1 cellular context compared by ENCODE assay signal in the genomic region with DNA sequence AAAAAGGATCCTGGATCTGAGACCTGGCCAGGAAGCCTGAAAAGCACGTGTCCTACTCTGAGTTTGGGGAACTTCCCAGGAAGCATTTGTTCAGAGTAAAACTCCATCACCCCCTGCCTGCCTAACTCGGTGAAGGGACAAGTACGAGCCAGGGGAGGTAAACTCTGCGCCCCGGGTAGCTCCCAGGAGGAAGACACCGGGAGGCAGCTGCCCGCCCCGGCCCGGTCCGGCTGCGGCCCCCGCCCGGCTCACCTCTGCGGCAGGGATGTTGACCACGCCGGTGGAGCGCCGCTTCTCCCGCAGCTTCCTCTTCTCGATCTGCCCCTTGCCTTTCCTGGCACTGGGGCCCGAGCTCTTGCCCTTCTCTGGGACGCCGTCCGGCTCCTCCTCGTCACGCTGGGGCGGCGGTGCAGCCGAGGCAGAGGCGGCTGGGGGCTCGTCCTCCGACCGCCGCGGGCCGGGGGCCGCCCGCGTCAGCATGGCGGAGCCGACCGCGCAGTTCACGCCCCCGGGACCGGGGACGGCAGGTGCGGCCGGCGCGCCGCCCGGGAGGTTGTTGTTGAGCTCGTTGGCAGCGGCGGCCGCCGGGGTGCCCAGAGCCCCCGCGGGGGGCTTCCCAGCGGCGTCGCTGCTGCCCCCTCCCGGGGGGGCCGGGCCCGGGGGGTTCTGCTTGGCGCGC.
A peak's percentile ranks its signal among the peaks of the same experiment; 100 is the strongest.
TF ChIP-seq lines count a peak whose summit lies in the region.

No MANE protein-coding gene starts in this region.

TF ChIP-seq in HepG2, 621 proteins besides CTCF, POLR2A, EP300 and RAD21 (continued from another document and continues in another):
- TF ChIP-seq, protein P1, sequence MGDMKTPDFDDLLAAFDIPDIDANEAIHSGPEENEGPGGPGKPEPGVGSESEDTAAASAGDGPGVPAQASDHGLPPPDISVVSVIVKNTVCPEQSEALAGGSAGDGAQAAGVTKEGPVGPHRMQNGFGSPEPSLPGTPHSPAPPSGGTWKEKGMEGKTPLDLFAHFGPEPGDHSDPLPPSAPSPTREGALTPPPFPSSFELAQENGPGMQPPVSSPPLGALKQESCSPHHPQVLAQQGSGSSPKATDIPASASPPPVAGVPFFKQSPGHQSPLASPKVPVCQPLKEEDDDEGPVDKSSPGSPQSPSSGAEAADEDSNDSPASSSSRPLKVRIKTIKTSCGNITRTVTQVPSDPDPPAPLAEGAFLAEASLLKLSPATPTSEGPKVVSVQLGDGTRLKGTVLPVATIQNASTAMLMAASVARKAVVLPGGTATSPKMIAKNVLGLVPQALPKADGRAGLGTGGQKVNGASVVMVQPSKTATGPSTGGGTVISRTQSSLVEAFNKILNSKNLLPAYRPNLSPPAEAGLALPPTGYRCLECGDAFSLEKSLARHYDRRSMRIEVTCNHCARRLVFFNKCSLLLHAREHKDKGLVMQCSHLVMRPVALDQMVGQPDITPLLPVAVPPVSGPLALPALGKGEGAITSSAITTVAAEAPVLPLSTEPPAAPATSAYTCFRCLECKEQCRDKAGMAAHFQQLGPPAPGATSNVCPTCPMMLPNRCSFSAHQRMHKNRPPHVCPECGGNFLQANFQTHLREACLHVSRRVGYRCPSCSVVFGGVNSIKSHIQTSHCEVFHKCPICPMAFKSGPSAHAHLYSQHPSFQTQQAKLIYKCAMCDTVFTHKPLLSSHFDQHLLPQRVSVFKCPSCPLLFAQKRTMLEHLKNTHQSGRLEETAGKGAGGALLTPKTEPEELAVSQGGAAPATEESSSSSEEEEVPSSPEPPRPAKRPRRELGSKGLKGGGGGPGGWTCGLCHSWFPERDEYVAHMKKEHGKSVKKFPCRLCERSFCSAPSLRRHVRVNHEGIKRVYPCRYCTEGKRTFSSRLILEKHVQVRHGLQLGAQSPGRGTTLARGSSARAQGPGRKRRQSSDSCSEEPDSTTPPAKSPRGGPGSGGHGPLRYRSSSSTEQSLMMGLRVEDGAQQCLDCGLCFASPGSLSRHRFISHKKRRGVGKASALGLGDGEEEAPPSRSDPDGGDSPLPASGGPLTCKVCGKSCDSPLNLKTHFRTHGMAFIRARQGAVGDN (CRISPR knock-in tag; IDR thresholded peaks at IDR 0.05): peak; percentile 62
- TF ChIP-seq ZNF777 (CRISPR knock-in tag; IDR thresholded peaks at IDR 0.05): peak; percentile 4; the same call in 1 of the 2 replicates
- peak; percentile 79; the same call in 1 of the 2 replicates for TF ChIP-seq SRY (CRISPR knock-in tag; IDR thresholded peaks at IDR 0.05)
- peak; percentile 20; the same call in 1 of the 2 replicates for TF ChIP-seq ZNF776 (CRISPR knock-in tag; IDR thresholded peaks at IDR 0.05)
- TF ChIP-seq CAMTA2 (CRISPR knock-in tag; IDR thresholded peaks at IDR 0.05; ENCODE audit: borderline replicate concordance): 0 out of 2 replicates have a peak, but pooled peaks have one; percentile 47
- TF ChIP-seq, protein P2, sequence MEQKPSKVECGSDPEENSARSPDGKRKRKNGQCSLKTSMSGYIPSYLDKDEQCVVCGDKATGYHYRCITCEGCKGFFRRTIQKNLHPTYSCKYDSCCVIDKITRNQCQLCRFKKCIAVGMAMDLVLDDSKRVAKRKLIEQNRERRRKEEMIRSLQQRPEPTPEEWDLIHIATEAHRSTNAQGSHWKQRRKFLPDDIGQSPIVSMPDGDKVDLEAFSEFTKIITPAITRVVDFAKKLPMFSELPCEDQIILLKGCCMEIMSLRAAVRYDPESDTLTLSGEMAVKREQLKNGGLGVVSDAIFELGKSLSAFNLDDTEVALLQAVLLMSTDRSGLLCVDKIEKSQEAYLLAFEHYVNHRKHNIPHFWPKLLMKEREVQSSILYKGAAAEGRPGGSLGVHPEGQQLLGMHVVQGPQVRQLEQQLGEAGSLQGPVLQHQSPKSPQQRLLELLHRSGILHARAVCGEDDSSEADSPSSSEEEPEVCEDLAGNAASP (CRISPR knock-in tag; IDR thresholded peaks at IDR 0.05; ENCODE audit: borderline replicate concordance): 0 out of 2 replicates have a peak, but pooled peaks have one; percentile 8
- TF ChIP-seq FOXJ3 (CRISPR knock-in tag; IDR thresholded peaks at IDR 0.05; ENCODE audit: borderline replicate concordance): 0 out of 2 replicates have a peak, but pooled peaks have one; percentile 30
- no peak for TF ChIP-seq ZNF7 (CRISPR knock-in tag; IDR thresholded peaks at IDR 0.05)
- TF ChIP-seq SPEN (CRISPR knock-in tag; IDR thresholded peaks at IDR 0.05; ENCODE audit: low read depth): no peak; the same call in 1 of the 2 replicates
- TF ChIP-seq, protein P3, sequence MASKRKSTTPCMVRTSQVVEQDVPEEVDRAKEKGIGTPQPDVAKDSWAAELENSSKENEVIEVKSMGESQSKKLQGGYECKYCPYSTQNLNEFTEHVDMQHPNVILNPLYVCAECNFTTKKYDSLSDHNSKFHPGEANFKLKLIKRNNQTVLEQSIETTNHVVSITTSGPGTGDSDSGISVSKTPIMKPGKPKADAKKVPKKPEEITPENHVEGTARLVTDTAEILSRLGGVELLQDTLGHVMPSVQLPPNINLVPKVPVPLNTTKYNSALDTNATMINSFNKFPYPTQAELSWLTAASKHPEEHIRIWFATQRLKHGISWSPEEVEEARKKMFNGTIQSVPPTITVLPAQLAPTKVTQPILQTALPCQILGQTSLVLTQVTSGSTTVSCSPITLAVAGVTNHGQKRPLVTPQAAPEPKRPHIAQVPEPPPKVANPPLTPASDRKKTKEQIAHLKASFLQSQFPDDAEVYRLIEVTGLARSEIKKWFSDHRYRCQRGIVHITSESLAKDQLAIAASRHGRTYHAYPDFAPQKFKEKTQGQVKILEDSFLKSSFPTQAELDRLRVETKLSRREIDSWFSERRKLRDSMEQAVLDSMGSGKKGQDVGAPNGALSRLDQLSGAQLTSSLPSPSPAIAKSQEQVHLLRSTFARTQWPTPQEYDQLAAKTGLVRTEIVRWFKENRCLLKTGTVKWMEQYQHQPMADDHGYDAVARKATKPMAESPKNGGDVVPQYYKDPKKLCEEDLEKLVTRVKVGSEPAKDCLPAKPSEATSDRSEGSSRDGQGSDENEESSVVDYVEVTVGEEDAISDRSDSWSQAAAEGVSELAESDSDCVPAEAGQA (IDR thresholded peaks at IDR 0.05; ENCODE audit: low read depth): no peak
- TF ChIP-seq, protein P3 (CRISPR knock-in tag; IDR thresholded peaks at IDR 0.05; ENCODE audit: borderline replicate concordance): no peak
- TF ChIP-seq, protein P4, sequence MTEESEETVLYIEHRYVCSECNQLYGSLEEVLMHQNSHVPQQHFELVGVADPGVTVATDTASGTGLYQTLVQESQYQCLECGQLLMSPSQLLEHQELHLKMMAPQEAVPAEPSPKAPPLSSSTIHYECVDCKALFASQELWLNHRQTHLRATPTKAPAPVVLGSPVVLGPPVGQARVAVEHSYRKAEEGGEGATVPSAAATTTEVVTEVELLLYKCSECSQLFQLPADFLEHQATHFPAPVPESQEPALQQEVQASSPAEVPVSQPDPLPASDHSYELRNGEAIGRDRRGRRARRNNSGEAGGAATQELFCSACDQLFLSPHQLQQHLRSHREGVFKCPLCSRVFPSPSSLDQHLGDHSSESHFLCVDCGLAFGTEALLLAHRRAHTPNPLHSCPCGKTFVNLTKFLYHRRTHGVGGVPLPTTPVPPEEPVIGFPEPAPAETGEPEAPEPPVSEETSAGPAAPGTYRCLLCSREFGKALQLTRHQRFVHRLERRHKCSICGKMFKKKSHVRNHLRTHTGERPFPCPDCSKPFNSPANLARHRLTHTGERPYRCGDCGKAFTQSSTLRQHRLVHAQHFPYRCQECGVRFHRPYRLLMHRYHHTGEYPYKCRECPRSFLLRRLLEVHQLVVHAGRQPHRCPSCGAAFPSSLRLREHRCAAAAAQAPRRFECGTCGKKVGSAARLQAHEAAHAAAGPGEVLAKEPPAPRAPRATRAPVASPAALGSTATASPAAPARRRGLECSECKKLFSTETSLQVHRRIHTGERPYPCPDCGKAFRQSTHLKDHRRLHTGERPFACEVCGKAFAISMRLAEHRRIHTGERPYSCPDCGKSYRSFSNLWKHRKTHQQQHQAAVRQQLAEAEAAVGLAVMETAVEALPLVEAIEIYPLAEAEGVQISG (CRISPR knock-in tag; IDR thresholded peaks at IDR 0.05): peak; percentile 24; the same call in 1 of the 2 replicates
- peak; percentile 68; the same call in 1 of the 2 replicates for TF ChIP-seq ZNF773 (CRISPR knock-in tag; IDR thresholded peaks at IDR 0.05; ENCODE audit: borderline replicate concordance)
- TF ChIP-seq, protein P5, sequence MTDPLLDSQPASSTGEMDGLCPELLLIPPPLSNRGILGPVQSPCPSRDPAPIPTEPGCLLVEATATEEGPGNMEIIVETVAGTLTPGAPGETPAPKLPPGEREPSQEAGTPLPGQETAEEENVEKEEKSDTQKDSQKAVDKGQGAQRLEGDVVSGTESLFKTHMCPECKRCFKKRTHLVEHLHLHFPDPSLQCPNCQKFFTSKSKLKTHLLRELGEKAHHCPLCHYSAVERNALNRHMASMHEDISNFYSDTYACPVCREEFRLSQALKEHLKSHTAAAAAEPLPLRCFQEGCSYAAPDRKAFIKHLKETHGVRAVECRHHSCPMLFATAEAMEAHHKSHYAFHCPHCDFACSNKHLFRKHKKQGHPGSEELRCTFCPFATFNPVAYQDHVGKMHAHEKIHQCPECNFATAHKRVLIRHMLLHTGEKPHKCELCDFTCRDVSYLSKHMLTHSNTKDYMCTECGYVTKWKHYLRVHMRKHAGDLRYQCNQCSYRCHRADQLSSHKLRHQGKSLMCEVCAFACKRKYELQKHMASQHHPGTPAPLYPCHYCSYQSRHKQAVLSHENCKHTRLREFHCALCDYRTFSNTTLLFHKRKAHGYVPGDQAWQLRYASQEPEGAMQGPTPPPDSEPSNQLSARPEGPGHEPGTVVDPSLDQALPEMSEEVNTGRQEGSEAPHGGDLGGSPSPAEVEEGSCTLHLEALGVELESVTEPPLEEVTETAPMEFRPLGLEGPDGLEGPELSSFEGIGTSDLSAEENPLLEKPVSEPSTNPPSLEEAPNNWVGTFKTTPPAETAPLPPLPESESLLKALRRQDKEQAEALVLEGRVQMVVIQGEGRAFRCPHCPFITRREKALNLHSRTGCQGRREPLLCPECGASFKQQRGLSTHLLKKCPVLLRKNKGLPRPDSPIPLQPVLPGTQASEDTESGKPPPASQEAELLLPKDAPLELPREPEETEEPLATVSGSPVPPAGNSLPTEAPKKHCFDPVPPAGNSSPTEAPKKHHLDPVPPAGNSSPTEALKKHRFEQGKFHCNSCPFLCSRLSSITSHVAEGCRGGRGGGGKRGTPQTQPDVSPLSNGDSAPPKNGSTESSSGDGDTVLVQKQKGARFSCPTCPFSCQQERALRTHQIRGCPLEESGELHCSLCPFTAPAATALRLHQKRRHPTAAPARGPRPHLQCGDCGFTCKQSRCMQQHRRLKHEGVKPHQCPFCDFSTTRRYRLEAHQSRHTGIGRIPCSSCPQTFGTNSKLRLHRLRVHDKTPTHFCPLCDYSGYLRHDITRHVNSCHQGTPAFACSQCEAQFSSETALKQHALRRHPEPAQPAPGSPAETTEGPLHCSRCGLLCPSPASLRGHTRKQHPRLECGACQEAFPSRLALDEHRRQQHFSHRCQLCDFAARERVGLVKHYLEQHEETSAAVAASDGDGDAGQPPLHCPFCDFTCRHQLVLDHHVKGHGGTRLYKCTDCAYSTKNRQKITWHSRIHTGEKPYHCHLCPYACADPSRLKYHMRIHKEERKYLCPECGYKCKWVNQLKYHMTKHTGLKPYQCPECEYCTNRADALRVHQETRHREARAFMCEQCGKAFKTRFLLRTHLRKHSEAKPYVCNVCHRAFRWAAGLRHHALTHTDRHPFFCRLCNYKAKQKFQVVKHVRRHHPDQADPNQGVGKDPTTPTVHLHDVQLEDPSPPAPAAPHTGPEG (CRISPR knock-in tag; IDR thresholded peaks at IDR 0.05): peak; percentile 85; the same call in 1 of the 2 replicates
- no peak for TF ChIP-seq SIN3B (IDR thresholded peaks at IDR 0.05; ENCODE audit: low read length)
- TF ChIP-seq, protein P6, sequence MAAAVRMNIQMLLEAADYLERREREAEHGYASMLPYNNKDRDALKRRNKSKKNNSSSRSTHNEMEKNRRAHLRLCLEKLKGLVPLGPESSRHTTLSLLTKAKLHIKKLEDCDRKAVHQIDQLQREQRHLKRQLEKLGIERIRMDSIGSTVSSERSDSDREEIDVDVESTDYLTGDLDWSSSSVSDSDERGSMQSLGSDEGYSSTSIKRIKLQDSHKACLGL (CRISPR knock-in tag; IDR thresholded peaks at IDR 0.05): peak; percentile 51; the same call in 1 of the 2 replicates
- TF ChIP-seq MXI1 (IDR thresholded peaks at IDR 0.05; ENCODE audit: borderline replicate concordance, low read depth, low read length): peak; percentile 68; the same call in 2 of the 3 replicates
- TF ChIP-seq TBX2 (CRISPR knock-in tag; IDR thresholded peaks at IDR 0.05; ENCODE audit: borderline replicate concordance): 0 out of 2 replicates have a peak, but pooled peaks have one; percentile 27
- TF ChIP-seq ZKSCAN5 (CRISPR knock-in tag; IDR thresholded peaks at IDR 0.05): no peak
- TF ChIP-seq, protein P7, sequence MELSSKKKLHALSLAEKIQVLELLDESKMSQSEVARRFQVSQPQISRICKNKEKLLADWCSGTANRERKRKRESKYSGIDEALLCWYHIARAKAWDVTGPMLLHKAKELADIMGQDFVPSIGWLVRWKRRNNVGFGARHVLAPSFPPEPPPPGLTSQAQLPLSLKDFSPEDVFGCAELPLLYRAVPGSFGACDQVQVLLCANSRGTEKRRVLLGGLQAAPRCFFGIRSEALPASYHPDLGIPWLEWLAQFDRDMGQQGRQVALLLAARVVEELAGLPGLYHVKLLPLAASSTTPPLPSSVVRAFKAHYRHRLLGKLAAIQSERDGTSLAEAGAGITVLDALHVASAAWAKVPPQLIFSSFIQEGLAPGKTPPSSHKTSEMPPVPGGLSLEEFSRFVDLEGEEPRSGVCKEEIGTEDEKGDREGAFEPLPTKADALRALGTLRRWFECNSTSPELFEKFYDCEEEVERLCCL (CRISPR knock-in tag; IDR thresholded peaks at IDR 0.05; ENCODE audit: borderline replicate concordance): no peak
- TF ChIP-seq ZNF329 (CRISPR knock-in tag; IDR thresholded peaks at IDR 0.05; ENCODE audit: low read depth): peak; percentile 19; the same call in 1 of the 2 replicates
- TF ChIP-seq, protein P8, sequence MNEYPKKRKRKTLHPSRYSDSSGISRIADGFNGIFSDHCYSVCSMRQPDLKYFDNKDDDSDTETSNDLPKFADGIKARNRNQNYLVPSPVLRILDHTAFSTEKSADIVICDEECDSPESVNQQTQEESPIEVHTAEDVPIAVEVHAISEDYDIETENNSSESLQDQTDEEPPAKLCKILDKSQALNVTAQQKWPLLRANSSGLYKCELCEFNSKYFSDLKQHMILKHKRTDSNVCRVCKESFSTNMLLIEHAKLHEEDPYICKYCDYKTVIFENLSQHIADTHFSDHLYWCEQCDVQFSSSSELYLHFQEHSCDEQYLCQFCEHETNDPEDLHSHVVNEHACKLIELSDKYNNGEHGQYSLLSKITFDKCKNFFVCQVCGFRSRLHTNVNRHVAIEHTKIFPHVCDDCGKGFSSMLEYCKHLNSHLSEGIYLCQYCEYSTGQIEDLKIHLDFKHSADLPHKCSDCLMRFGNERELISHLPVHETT (CRISPR knock-in tag; conservative IDR thresholded peaks at IDR 0.05): 0 out of 2 replicates have a peak, but pooled peaks have one; percentile 17
- no peak for TF ChIP-seq ZFX (CRISPR knock-in tag; IDR thresholded peaks at IDR 0.05; ENCODE audit: low read depth)
